In the genomic region with DNA sequence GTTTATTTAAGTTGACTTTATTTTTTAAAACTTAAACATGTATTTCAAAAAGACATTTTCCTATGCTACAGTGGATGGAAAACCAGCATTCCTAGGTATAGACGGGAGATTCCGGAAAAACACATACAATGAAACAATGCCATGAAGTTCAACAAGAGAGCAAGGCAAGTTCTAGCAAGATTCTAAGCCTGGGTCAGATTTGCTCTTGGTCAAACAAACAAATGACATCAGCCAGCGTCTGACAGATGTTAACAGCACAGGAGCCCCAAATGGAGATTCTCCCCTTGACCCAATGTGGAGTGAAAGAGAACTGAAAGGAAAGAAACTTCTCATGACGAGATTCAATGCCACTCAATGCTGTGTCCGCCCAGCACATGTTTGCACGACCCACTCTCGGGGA, we compare ENCODE assay signal across 25 cellular contexts.
DNase-seq lines count a peak whose midpoint lies in the region; FAIRE-seq and TF ChIP-seq lines count a peak whose summit lies in the region.
"Had no signal": no experiment of that assay in that cellular context is flagged by ENCODE, and none has a peak within 500 bp of the region (broad histone marks: within the 10 kb centered on the region; RNA-seq: fewer than 3 reads in every experiment).

No MANE protein-coding gene starts in this region.

- TF ChIP-seq EP300 in stomach (IDR thresholded peaks at IDR 0.05): no peak

- peaks cover 15 to 69% (median 42%) of the 10 kb centered on the region in 4 donors for H3K4me1 ChIP-seq in stomach
- H3K4me1 ChIP-seq in colonic mucosa: no peaks in the 10 kb centered on the region
- H3K4me1 ChIP-seq: A549 had no signal

- DNase-seq in HPDE6-E6E7 (ENCODE audit: extremely low spot score): peak; percentile 42
- DNase-seq in bronchial epithelial cell (ENCODE audit: low read depth): peak; percentile 92
- peak; percentile 25 for DNase-seq in fibroblast of peridontal ligament (ENCODE audit: extremely low read depth)
- no peak for DNase-seq in stomach
- DNase-seq in MG63: no peak
- DNase-seq in inferior parietal cortex (ENCODE audit: extremely low spot score): no peak
- DNase-seq in colonic mucosa: no peak
- no peak for DNase-seq in activated gamma-delta T cell treated with Interleukin-2 at 50 U/mL for 16 hours
- DNase-seq: AML-193; C1 segment of cervical spinal cord; CD4-positive, alpha-beta memory T cell; COR-L47; DMS53; HCEC 1CT; NCI-H1105; NCI-H1436 treated with DMSO at 0.1 percent for 48 hours; NCI-H187 treated with DMSO at 0.1 percent for 48 hours; NCI-H446 treated with DMSO at 0.1 percent for 48 hours; NCI-H526; PC-9; SHP77 had no signal

- no peak overlapping the region for H3K9ac ChIP-seq in colonic mucosa (ENCODE audit: low read depth in 2 of 2, low read length in 2 of 2)

- no peak for TF ChIP-seq POLR2A in stomach (IDR thresholded peaks at IDR 0.05)

- H3K9me3 ChIP-seq in stomach (no peaks in the 10 kb centered on the region), MG63 (no peaks in the 10 kb centered on the region), colonic mucosa (no peaks in the 10 kb centered on the region)
- H3K9me3 ChIP-seq: A549 had no signal

- H3K36me3 ChIP-seq in bronchial epithelial cell (ENCODE audit: control insufficient read depth, insufficient read depth, low read length) (peaks cover 9% of the 10 kb centered on the region), stomach (peaks cover 0 to 20% (median 14%) of the 10 kb centered on the region in 4 donors), MG63 (peaks cover 78% of the 10 kb centered on the region), colonic mucosa (no peaks in the 10 kb centered on the region)

- intact Hi-C loops in stomach (cut with DNase I; ENCODE audit: low total_unique reads): no loop called here
- intact Hi-C loops in colonic mucosa (cut with DNase I): no loop called here

- FAIRE-seq in bronchial epithelial cell (lab: Jason Lieb, UNC): peak; percentile 89
- FAIRE-seq: A549, G401.6, H1 had no signal

- 71 to 84% (median 79%) methylated on average over 7 of the region's 7 CpGs for WGBS in stomach, 5 donors

- peak overlapping the region in 3 of 5 donors; percentile 23 to 77 (median 28) for H3K27ac ChIP-seq in stomach
- no peak overlapping the region for H3K27ac ChIP-seq in colonic mucosa
- H3K27ac ChIP-seq: A549, PC-9, SK-N-MC had no signal

- no peak overlapping the region for H3K4me3 ChIP-seq in bronchial epithelial cell (ENCODE audit: low read depth, low read length)
- H3K4me3 ChIP-seq in stomach: no peak overlapping the region
- no peak overlapping the region for H3K4me3 ChIP-seq in MG63
- no peak overlapping the region for H3K4me3 ChIP-seq in colonic mucosa
- H3K4me3 ChIP-seq: A549, PC-9, SK-N-MC had no signal

- H3K27me3 ChIP-seq in bronchial epithelial cell (ENCODE audit: control insufficient read depth, insufficient read depth, low read length) (no peaks in the 10 kb centered on the region), stomach (no peaks in the 10 kb centered on the region), MG63 (no peaks in the 10 kb centered on the region), colonic mucosa (no peaks in the 10 kb centered on the region)

- TF ChIP-seq CTCF in bronchial epithelial cell (IDR thresholded peaks at IDR 0.05; ENCODE audit: insufficient read depth, low read length, severe bottlenecking): no peak
- TF ChIP-seq CTCF in stomach (IDR thresholded peaks at IDR 0.05): no peak
- no peak for TF ChIP-seq CTCF in colonic mucosa (IDR thresholded peaks at IDR 0.05)

Comparison
In these comparisons a context has a peak if more than half of its experiments do, and no peak if none do; other contexts are left out.
1. DNase-seq: peak in HPDE6-E6E7 (single experiment), bronchial epithelial cell (single experiment) and fibroblast of peridontal ligament (single experiment); none in stomach (single experiment), MG63 (single experiment), inferior parietal cortex (single experiment), colonic mucosa (single experiment) and activated gamma-delta T cell treated with Interleukin-2 at 50 U/mL for 16 hours (single experiment).